ENCODE assay signal across 16 cellular contexts in genomic region chr2:70991742-70992141, GRCh38. TPM values are rescaled to one million over a fixed set of nuclear protein-coding genes. Genes with fewer than 3 reads are reported as not detected.
A peak's percentile ranks its signal among the peaks of the same experiment; 100 is the strongest.
DNase-seq lines count a peak whose midpoint lies in the region; ATAC-seq and TF ChIP-seq lines count a peak whose summit lies in the region.
"Had no signal": no experiment of that assay in that cellular context is flagged by ENCODE, and none has a peak within 500 bp of the region (broad histone marks: within the 10 kb centered on the region; RNA-seq: fewer than 3 reads in every experiment).

No MANE protein-coding gene starts in this region.

- intact Hi-C loops in activated CD4-positive, alpha-beta memory T cell treated with anti-CD3 and anti-CD28 coated beads for 36 hours (cut with micrococcal nuclease): loop anchor here (10.0 kb wide), 1 partner anchor 233 kb away; the partner anchor contains the start of gene PAIP2B
- intact Hi-C loops in spleen (cut with DNase I; ENCODE audit: low total_unique reads): no loop called here

- 88 to 93% (median 90%) methylated on average over 9 of the region's 9 CpGs for WGBS in spleen, 5 donors

- no peak for ATAC-seq in T-helper 17 cell
- ATAC-seq in memory B cell (ENCODE audit: low read depth): no peak
- ATAC-seq in HG02885 (IDR thresholded peaks at IDR 0.05; ENCODE audit: poor library complexity, unreplicated experiment): no peak
- no peak for ATAC-seq in HG02759 (IDR thresholded peaks at IDR 0.05; ENCODE audit: unreplicated experiment)
- no peak for ATAC-seq in HG02763 (IDR thresholded peaks at IDR 0.05; ENCODE audit: unreplicated experiment)

- peaks cover 31% of the 10 kb centered on the region for H3K4me1 Mint-ChIP-seq in activated CD4-positive, alpha-beta memory T cell treated with anti-CD3 and anti-CD28 coated beads for 36 hours (ENCODE audit: low read depth)
- H3K4me1 Mint-ChIP-seq in activated CD4-positive, alpha-beta memory T cell treated with anti-CD3 and anti-CD28 coated beads, Interleukin-2, amount 10 ng/mL, durations not matched to agents 7 days and 5 days: peaks cover 29% of the 10 kb centered on the region
- H3K4me1 Mint-ChIP-seq in T-helper 17 cell: peaks cover 28% of the 10 kb centered on the region
- peaks cover 21% of the 10 kb centered on the region for H3K4me1 Mint-ChIP-seq in memory B cell

- POLR2A ChIA-PET in activated CD4-positive, alpha-beta memory T cell treated with anti-CD3 and anti-CD28 coated beads for 36 hours (lab: Charles Lee): no interaction called here
- POLR2A ChIA-PET in activated CD4-positive, alpha-beta memory T cell treated with anti-CD3 and anti-CD28 coated beads, Interleukin-2, amount 10 ng/mL, durations not matched to agents 7 days and 5 days (lab: Charles Lee): interaction anchor here (1.7 kb wide), 1 partner anchor 76 kb away, joined by 6 read pairs; no protein-coding TSS in a partner anchor

- H3K4me3 ChIP-seq in spleen: no peak overlapping the region
- H3K4me3 ChIP-seq: smooth muscle cell had no signal

- TF ChIP-seq CTCF in spleen (IDR thresholded peaks at IDR 0.05 in 8 of 11, conservative IDR thresholded peaks at IDR 0.05 in 3 of 11): no peak

- peaks cover 18% of the 10 kb centered on the region for H3K36me3 Mint-ChIP-seq in activated CD4-positive, alpha-beta memory T cell treated with anti-CD3 and anti-CD28 coated beads for 36 hours
- peaks cover 25% of the 10 kb centered on the region for H3K36me3 Mint-ChIP-seq in activated CD4-positive, alpha-beta memory T cell treated with anti-CD3 and anti-CD28 coated beads, Interleukin-2, amount 10 ng/mL, durations not matched to agents 7 days and 5 days (ENCODE audit: low read depth)
- H3K36me3 Mint-ChIP-seq in T-helper 17 cell (ENCODE audit: low read depth) (peaks cover 2% of the 10 kb centered on the region), memory B cell (peaks cover 19% of the 10 kb centered on the region)
- H3K36me3 Mint-ChIP-seq: IgD-negative memory B cell had no signal

- peak overlapping the region; percentile 13 for H3K27ac Mint-ChIP-seq in activated CD4-positive, alpha-beta memory T cell treated with anti-CD3 and anti-CD28 coated beads for 36 hours
- no peak overlapping the region for H3K27ac Mint-ChIP-seq in activated CD4-positive, alpha-beta memory T cell treated with anti-CD3 and anti-CD28 coated beads, Interleukin-2, amount 10 ng/mL, durations not matched to agents 7 days and 5 days
- H3K27ac Mint-ChIP-seq in T-helper 17 cell (peak overlapping the region; percentile 97), memory B cell (peak overlapping the region; percentile 15)
- H3K27ac Mint-ChIP-seq: endodermal cell had no signal

- H3K36me3 ChIP-seq in spleen: peaks cover 0 to 61% (median 47%) of the 10 kb centered on the region in 6 donors

- DNase-seq in activated CD4-positive, alpha-beta memory T cell treated with anti-CD3 and anti-CD28 coated beads for 36 hours: no peak
- no peak for DNase-seq in activated CD4-positive, alpha-beta memory T cell treated with anti-CD3 and anti-CD28 coated beads, Interleukin-2, amount 10 ng/mL, durations not matched to agents 7 days and 5 days
- DNase-seq in T-helper 17 cell (no peak), memory B cell (ENCODE audit: low spot score in 2 of 2) (no peak), spleen (peak; percentile 38)
- DNase-seq: activated CD4-positive, alpha-beta T cell treated with anti-CD3 and anti-CD28 coated beads for 4 hours; activated naive CD4-positive, alpha-beta T cell treated with Interleukin-2 at 50 U/mL for 16 hours; NCI-H187; NCI-H69; stimulated activated CD4-positive, alpha-beta T cell treated with anti-CD3 and anti-CD28 coated beads, Interleukin-4, amount 100 ng/mL, for 24 hours had no signal

- TF ChIP-seq POLR2A in spleen (IDR thresholded peaks at IDR 0.05): no peak

- H3K4me1 ChIP-seq in spleen: peaks cover 14 to 52% (median 35%) of the 10 kb centered on the region in 6 donors

- H3K27ac ChIP-seq in spleen: no peak overlapping the region

- H3K4me3 Mint-ChIP-seq in activated CD4-positive, alpha-beta memory T cell treated with anti-CD3 and anti-CD28 coated beads for 36 hours: no peak overlapping the region
- H3K4me3 Mint-ChIP-seq in activated CD4-positive, alpha-beta memory T cell treated with anti-CD3 and anti-CD28 coated beads, Interleukin-2, amount 10 ng/mL, durations not matched to agents 7 days and 5 days: no peak overlapping the region
- H3K4me3 Mint-ChIP-seq in T-helper 17 cell: no peak overlapping the region
- H3K4me3 Mint-ChIP-seq in memory B cell: no peak overlapping the region
- H3K4me3 Mint-ChIP-seq: endodermal cell had no signal

- CTCF ChIA-PET in activated CD4-positive, alpha-beta memory T cell treated with anti-CD3 and anti-CD28 coated beads for 36 hours (lab: Charles Lee): interaction anchor here (1.1 kb wide), 1 partner anchor 120 kb away, joined by 3 read pairs; no protein-coding TSS in a partner anchor
- CTCF ChIA-PET in activated CD4-positive, alpha-beta memory T cell treated with anti-CD3 and anti-CD28 coated beads, Interleukin-2, amount 10 ng/mL, durations not matched to agents 7 days and 5 days (lab: Charles Lee): interaction anchor here (0.9 kb wide), 1 partner anchor 27 kb away, joined by 3 read pairs; no protein-coding TSS in a partner anchor

- H3K27me3 ChIP-seq in spleen (replicated peaks in 1 of 7): no peaks in the 10 kb centered on the region

- H3K9me3 ChIP-seq in T-helper 17 cell (ENCODE audit: control insufficient read depth, low read length, poor library complexity, severe bottlenecking): no peaks in the 10 kb centered on the region
- H3K9me3 ChIP-seq in spleen: no peaks in the 10 kb centered on the region

- no peaks in the 10 kb centered on the region for H3K27me3 Mint-ChIP-seq in activated CD4-positive, alpha-beta memory T cell treated with anti-CD3 and anti-CD28 coated beads for 36 hours
- no peaks in the 10 kb centered on the region for H3K27me3 Mint-ChIP-seq in activated CD4-positive, alpha-beta memory T cell treated with anti-CD3 and anti-CD28 coated beads, Interleukin-2, amount 10 ng/mL, durations not matched to agents 7 days and 5 days
- H3K27me3 Mint-ChIP-seq in T-helper 17 cell (no peaks in the 10 kb centered on the region), memory B cell (no peaks in the 10 kb centered on the region)
- H3K27me3 Mint-ChIP-seq: IgD-negative memory B cell had no signal

- no peaks in the 10 kb centered on the region for H3K9me3 Mint-ChIP-seq in activated CD4-positive, alpha-beta memory T cell treated with anti-CD3 and anti-CD28 coated beads for 36 hours
- H3K9me3 Mint-ChIP-seq in activated CD4-positive, alpha-beta memory T cell treated with anti-CD3 and anti-CD28 coated beads, Interleukin-2, amount 10 ng/mL, durations not matched to agents 7 days and 5 days: no peaks in the 10 kb centered on the region
- H3K9me3 Mint-ChIP-seq in memory B cell: no peaks in the 10 kb centered on the region
- H3K9me3 Mint-ChIP-seq: endodermal cell, IgD-negative memory B cell had no signal

RNA-seq across cellular contexts. Expression of gene TEX261, which starts 2.9 kb away (rescaled TPM):
- 10 to 100 TPM; 29.0 to 29.9 TPM for total RNA-seq in activated CD4-positive, alpha-beta memory T cell treated with anti-CD3 and anti-CD28 coated beads for 36 hours
- total RNA-seq in activated CD4-positive, alpha-beta memory T cell treated with anti-CD3 and anti-CD28 coated beads, Interleukin-2, amount 10 ng/mL, durations not matched to agents 7 days and 5 days: 10 to 100 TPM; 34.8 to 35.8 TPM
- 10 to 100 TPM; 30.0 to 31.3 TPM for total RNA-seq in T-helper 17 cell
- total RNA-seq in spleen: 10 to 100 TPM; 28.6 to 55.7 (median 39.8) TPM
- 10 to 100 TPM in 2 of 3 donors, 1 to 10 TPM in 1; 8.7 to 21.7 (median 12.9) TPM for polyA plus RNA-seq in spleen

RNA-seq across cellular contexts. Expression of gene ANKRD53, which starts 13.3 kb away (rescaled TPM):
- total RNA-seq in activated CD4-positive, alpha-beta memory T cell treated with anti-CD3 and anti-CD28 coated beads for 36 hours: not detected
- not detected for total RNA-seq in activated CD4-positive, alpha-beta memory T cell treated with anti-CD3 and anti-CD28 coated beads, Interleukin-2, amount 10 ng/mL, durations not matched to agents 7 days and 5 days
- under 1 TPM; 0.34 to 0.80 TPM for total RNA-seq in T-helper 17 cell
- 1 to 10 TPM in 3 of 7 donors, under 1 TPM in 2, not detected in 2; 0.39 to 1.7 (median 1.3) TPM for total RNA-seq in spleen
- polyA plus RNA-seq in spleen: under 1 TPM; 0.22 to 0.72 (median 0.27) TPM
- polyA plus RNA-seq: IgD-negative memory B cell had no signal

RNA-seq across cellular contexts. Expression of gene ATP6V1B1, which starts 56.0 kb away (rescaled TPM):
- total RNA-seq in activated CD4-positive, alpha-beta memory T cell treated with anti-CD3 and anti-CD28 coated beads for 36 hours: not detected
- not detected for total RNA-seq in activated CD4-positive, alpha-beta memory T cell treated with anti-CD3 and anti-CD28 coated beads, Interleukin-2, amount 10 ng/mL, durations not matched to agents 7 days and 5 days
- not detected for total RNA-seq in T-helper 17 cell
- not detected for total RNA-seq in spleen
- under 1 TPM in 2 of 3 donors, not detected in 1; 0.06 to 0.11 TPM for polyA plus RNA-seq in spleen
- total RNA-seq: endodermal cell, smooth muscle cell had no signal
- polyA plus RNA-seq: IgD-negative memory B cell had no signal
